Comparison of ENCODE assay signal across 26 cellular contexts in genomic region chr15:67903708-67904107, GRCh38.
A peak's percentile ranks its signal among the peaks of the same experiment; 100 is the strongest.
DNase-seq lines count a peak whose midpoint lies in the region; ATAC-seq, FAIRE-seq and TF ChIP-seq lines count a peak whose summit lies in the region.
"Had no signal": no experiment of that assay in that cellular context is flagged by ENCODE, and none has a peak within 500 bp of the region (broad histone marks: within the 10 kb centered on the region; RNA-seq: fewer than 3 reads in every experiment).

No MANE protein-coding gene starts in this region.

- no peaks in the 10 kb centered on the region; the same call in 1 of the 2 replicates for H3K4me1 ChIP-seq in Panc1 (ENCODE audit: control insufficient read depth, insufficient read depth, low read length)
- peaks cover 0 to 11% of the 10 kb centered on the region in 2 experiments; a peak in 3 of 5 replicates for H3K4me1 ChIP-seq in K562 (replicated peaks in 1 of 2; ENCODE audit: control insufficient read depth in 2 of 2, insufficient read depth in 2 of 2, low read length in 2 of 2)
- H3K4me1 ChIP-seq: BE2C, BLaER1 had no signal

- H3K27ac ChIP-seq in Panc1 (ENCODE audit: low read length) (peak overlapping the region; percentile 1; the same call in 1 of the 2 replicates), K562 (ENCODE audit: extremely low read depth, low read depth, low read length) (no peak overlapping the region)
- H3K27ac ChIP-seq: 22Rv1, A549, BLaER1 had no signal

- H3K36me3 ChIP-seq in Panc1 (ENCODE audit: control insufficient read depth, insufficient read depth, low read length) (no peaks in the 10 kb centered on the region), K562 (ENCODE audit: control insufficient read depth, insufficient read depth, low read length) (no peaks in the 10 kb centered on the region)
- H3K36me3 ChIP-seq: BE2C, BLaER1 had no signal

- H3K9me3 Mint-ChIP-seq in activated naive CD4-positive, alpha-beta T cell treated with anti-CD3 and anti-CD28 coated beads for 36 hours = no peaks in the 10 kb centered on the region
- H3K9me3 Mint-ChIP-seq in activated naive CD4-positive, alpha-beta T cell treated with anti-CD3 and anti-CD28 coated beads, Interleukin-2, amount 10 ng/mL, durations not matched to agents 7 days and 5 days = no peaks in the 10 kb centered on the region
- peaks cover under 1% of the 10 kb centered on the region for H3K9me3 Mint-ChIP-seq in stimulated activated memory B cell treated with anti-CD40 and anti-IgM and Interleukin-4, amounts not matched to agents 10 μg/mL and 1 μg/mL and 100 μg/mL, for 72 hours

- H3K4me3 ChIP-seq in Panc1 (ENCODE audit: low read depth in 2 of 2, low read length in 2 of 2) (no peak overlapping the region), K562 (no peak overlapping the region)
- H3K4me3 ChIP-seq: A549, BLaER1 had no signal

- H3K4me3 Mint-ChIP-seq in activated naive CD4-positive, alpha-beta T cell treated with anti-CD3 and anti-CD28 coated beads for 36 hours = no peak overlapping the region
- no peak overlapping the region for H3K4me3 Mint-ChIP-seq in activated naive CD4-positive, alpha-beta T cell treated with anti-CD3 and anti-CD28 coated beads, Interleukin-2, amount 10 ng/mL, durations not matched to agents 7 days and 5 days
- no peak overlapping the region for H3K4me3 Mint-ChIP-seq in stimulated activated memory B cell treated with anti-CD40 and anti-IgM and Interleukin-4, amounts not matched to agents 10 μg/mL and 1 μg/mL and 100 μg/mL, for 72 hours
- H3K4me3 Mint-ChIP-seq: CD14-positive monocyte; CD4-positive, alpha-beta memory T cell; CD4-positive, CD25-positive, alpha-beta regulatory T cell; CD8-positive, alpha-beta memory T cell had no signal

- no peak for TF ChIP-seq POLR2A in K562 (conservative IDR thresholded peaks at IDR 0.05)

- no peaks in the 10 kb centered on the region for H3K9me1 ChIP-seq in K562 (ENCODE audit: control insufficient read depth, insufficient read depth, low read length)

- no peaks in the 10 kb centered on the region for H3K79me2 ChIP-seq in K562 (ENCODE audit: control insufficient read depth, insufficient read depth, low read length)

- no peak for TF ChIP-seq EP300 in K562 (IDR thresholded peaks at IDR 0.05; ENCODE audit: low read length)

- no peak overlapping the region for H2AFZ ChIP-seq in K562 (ENCODE audit: low read depth, low read length)

- no peaks in the 10 kb centered on the region for H4K20me1 ChIP-seq in K562 (replicated peaks; ENCODE audit: control insufficient read depth, insufficient read depth, low read length)
- H4K20me1 ChIP-seq: BLaER1 had no signal

- H3K27me3 Mint-ChIP-seq in activated naive CD4-positive, alpha-beta T cell treated with anti-CD3 and anti-CD28 coated beads for 36 hours (ENCODE audit: low read depth) = peaks cover 2% of the 10 kb centered on the region
- H3K27me3 Mint-ChIP-seq in activated naive CD4-positive, alpha-beta T cell treated with anti-CD3 and anti-CD28 coated beads, Interleukin-2, amount 10 ng/mL, durations not matched to agents 7 days and 5 days = peaks cover 9% of the 10 kb centered on the region
- peaks cover 46% of the 10 kb centered on the region for H3K27me3 Mint-ChIP-seq in stimulated activated memory B cell treated with anti-CD40 and anti-IgM and Interleukin-4, amounts not matched to agents 10 μg/mL and 1 μg/mL and 100 μg/mL, for 72 hours

- intact Hi-C loops in activated naive CD4-positive, alpha-beta T cell treated with anti-CD3 and anti-CD28 coated beads for 36 hours (cut with micrococcal nuclease) = no loop called here
- intact Hi-C loops in Panc1 (cut with micrococcal nuclease; ENCODE audit: unreplicated experiment) (no loop called here), K562 (cut with micrococcal nuclease) (no loop called here)

- TF ChIP-seq RAD21 in K562 (CRISPR knock-in tag; conservative IDR thresholded peaks at IDR 0.05 in 1 of 2, IDR thresholded peaks at IDR 0.05 in 1 of 2) = no peak

- no peaks in the 10 kb centered on the region for H3K27me3 ChIP-seq in Panc1 (ENCODE audit: control insufficient read depth, insufficient read depth, low read length)
- no peaks in the 10 kb centered on the region for H3K27me3 ChIP-seq in K562 (ENCODE audit: control insufficient read depth in 2 of 2, insufficient read depth in 2 of 2, low read length in 2 of 2)
- H3K27me3 ChIP-seq: BE2C, BLaER1 had no signal

- H3K9me3 ChIP-seq in Panc1 (ENCODE audit: control insufficient read depth, insufficient read depth, low read depth, low read length) (no peaks in the 10 kb centered on the region; the same call in 1 of the 2 replicates), K562 (replicated peaks; ENCODE audit: control insufficient read depth, insufficient read depth, low read depth, low read length) (peaks cover 2% of the 10 kb centered on the region; the same call in 1 of the 2 replicates)
- H3K9me3 ChIP-seq: BE2C had no signal

- CTCF ChIA-PET in activated naive CD4-positive, alpha-beta T cell treated with anti-CD3 and anti-CD28 coated beads for 36 hours (lab: Charles Lee) = no interaction called here
- CTCF ChIA-PET in activated naive CD4-positive, alpha-beta T cell treated with anti-CD3 and anti-CD28 coated beads, Interleukin-2, amount 10 ng/mL, durations not matched to agents 7 days and 5 days (lab: Charles Lee) = interaction anchor here (0.8 kb wide), 2 partner anchors 11 to 40 kb away, joined by 4 to 5 read pairs; no protein-coding TSS in a partner anchor
- CTCF ChIA-PET in Panc1 (lab: Charles Lee) = no interaction called here
- CTCF ChIA-PET in K562 (lab: Yijun Ruan, JAX; ENCODE audit: low intra/inter-chr PET ratio) = no interaction called here

- in situ Hi-C loops in Panc1 (cut with HindIII; ENCODE audit: low pct_unique_long_range_greater_than_20kb, low sequenced_read_pairs) (no loop called here), K562 (cut with MboI) (no loop called here)

- no peak for DNase-seq in activated naive CD4-positive, alpha-beta T cell treated with anti-CD3 and anti-CD28 coated beads for 36 hours
- DNase-seq in activated naive CD4-positive, alpha-beta T cell treated with anti-CD3 and anti-CD28 coated beads, Interleukin-2, amount 10 ng/mL, durations not matched to agents 7 days and 5 days = no peak
- DNase-seq in Panc1 (ENCODE audit: low read depth, low spot score) = no peak
- DNase-seq in K562 (ENCODE audit: extremely low read depth in 1 of 4, low spot score in 3 of 4) = no peak
- no peak for DNase-seq in kidney glomerular epithelial cell (lab: John Stamatoyannopoulos, UW)
- no peak for DNase-seq in Ammon's horn (ENCODE audit: low spot score)
- DNase-seq: AML-193; BE2C; C1 segment of cervical spinal cord; CD4-positive, alpha-beta memory T cell; CD4-positive, CD25-positive, alpha-beta regulatory T cell; CD8-positive, alpha-beta memory T cell; COR-L47; DMS 273 treated with DMSO at 0.1 percent for 48 hours; DMS153; DMS53; DMS79; DND-41; EL; GDM1 had no signal

- H3K27ac Mint-ChIP-seq in activated naive CD4-positive, alpha-beta T cell treated with anti-CD3 and anti-CD28 coated beads for 36 hours = peak overlapping the region; percentile 46
- no peak overlapping the region for H3K27ac Mint-ChIP-seq in activated naive CD4-positive, alpha-beta T cell treated with anti-CD3 and anti-CD28 coated beads, Interleukin-2, amount 10 ng/mL, durations not matched to agents 7 days and 5 days
- peak overlapping the region; percentile 75 for H3K27ac Mint-ChIP-seq in stimulated activated memory B cell treated with anti-CD40 and anti-IgM and Interleukin-4, amounts not matched to agents 10 μg/mL and 1 μg/mL and 100 μg/mL, for 72 hours
- H3K27ac Mint-ChIP-seq: CD14-positive monocyte; CD4-positive, alpha-beta memory T cell; CD4-positive, CD25-positive, alpha-beta regulatory T cell; CD8-positive, alpha-beta memory T cell had no signal

- no TSS peak for BruUV-seq in Panc1 (replicated peaks; lab: Mats Ljungman, UMichigan)
- no TSS peak for BruUV-seq in K562 (replicated peaks; lab: Mats Ljungman, UMichigan)

- H3K4me1 Mint-ChIP-seq in activated naive CD4-positive, alpha-beta T cell treated with anti-CD3 and anti-CD28 coated beads for 36 hours (ENCODE audit: low read depth) = no peaks in the 10 kb centered on the region
- no peaks in the 10 kb centered on the region for H3K4me1 Mint-ChIP-seq in activated naive CD4-positive, alpha-beta T cell treated with anti-CD3 and anti-CD28 coated beads, Interleukin-2, amount 10 ng/mL, durations not matched to agents 7 days and 5 days
- peaks cover 17% of the 10 kb centered on the region for H3K4me1 Mint-ChIP-seq in stimulated activated memory B cell treated with anti-CD40 and anti-IgM and Interleukin-4, amounts not matched to agents 10 μg/mL and 1 μg/mL and 100 μg/mL, for 72 hours
- H3K4me1 Mint-ChIP-seq: CD14-positive monocyte; CD4-positive, alpha-beta memory T cell; CD4-positive, CD25-positive, alpha-beta regulatory T cell; CD8-positive, alpha-beta memory T cell had no signal

- H3K4me2 ChIP-seq in K562 (ENCODE audit: insufficient read depth, low read length) = no peak overlapping the region
- H3K4me2 ChIP-seq: A549, BLaER1 had no signal

- no peak overlapping the region for H3K9ac ChIP-seq in K562 (ENCODE audit: insufficient read depth in 1 of 2, low read depth in 2 of 2, low read length in 2 of 2)
- H3K9ac ChIP-seq: BLaER1 had no signal

- no peaks in the 10 kb centered on the region for H3K36me3 Mint-ChIP-seq in activated naive CD4-positive, alpha-beta T cell treated with anti-CD3 and anti-CD28 coated beads for 36 hours (ENCODE audit: low read depth)
- no peaks in the 10 kb centered on the region for H3K36me3 Mint-ChIP-seq in activated naive CD4-positive, alpha-beta T cell treated with anti-CD3 and anti-CD28 coated beads, Interleukin-2, amount 10 ng/mL, durations not matched to agents 7 days and 5 days
- no peaks in the 10 kb centered on the region for H3K36me3 Mint-ChIP-seq in stimulated activated memory B cell treated with anti-CD40 and anti-IgM and Interleukin-4, amounts not matched to agents 10 μg/mL and 1 μg/mL and 100 μg/mL, for 72 hours
- H3K36me3 Mint-ChIP-seq: CD14-positive monocyte; CD4-positive, alpha-beta memory T cell; CD4-positive, CD25-positive, alpha-beta regulatory T cell had no signal

- TF ChIP-seq CTCF in Panc1 (IDR thresholded peaks at IDR 0.05) (no peak), K562 (IDR thresholded peaks at IDR 0.05 in 2 of 3, conservative IDR thresholded peaks at IDR 0.05 in 1 of 3; ENCODE audit: insufficient read depth in 2 of 3, low read depth in 1 of 3, low read length in 3 of 3) (no peak)

- ATAC-seq in Panc1 (no peak), K562 (no peak)
- no peak for ATAC-seq in stimulated activated memory B cell treated with anti-CD40 and anti-IgM and Interleukin-4, amounts not matched to agents 10 μg/mL and 1 μg/mL and 100 μg/mL, for 72 hours
- ATAC-seq: A549 had no signal

- FAIRE-seq in K562 (lab: Jason Lieb, UNC) = no peak
- FAIRE-seq: GM12891 had no signal

- POLR2A ChIA-PET in Panc1 (lab: Charles Lee) (interaction anchor here (0.6 kb wide), 1 partner anchor 11 kb away, joined by 3 read pairs; no protein-coding TSS in a partner anchor), K562 (lab: Yijun Ruan, JAX) (no interaction called here)

TF ChIP-seq in K562, 482 proteins besides CTCF, POLR2A, EP300 and RAD21:
- TF ChIP-seq HLTF (IDR thresholded peaks at IDR 0.05) (peak; percentile 94), CCAR2 (IDR thresholded peaks at IDR 0.05; ENCODE audit: low read depth, low read length) (no peak)
